In genomic region chr2:190358655-190359448, GRCh38 we compare ENCODE assay signal across 8 cellular contexts. TPM values are rescaled to one million over a fixed set of nuclear protein-coding genes. Genes with fewer than 3 reads are reported as not detected.
DNase-seq lines count a peak whose midpoint lies in the region; ATAC-seq, FAIRE-seq and TF ChIP-seq lines count a peak whose summit lies in the region.
"Not testable (repeated sequence)": the region's sequence is repeated elsewhere in the genome, so short reads cannot be mapped to it uniquely, and the experiment has no call there.

No MANE protein-coding gene starts in this region.

- H3K4me1 Mint-ChIP-seq in activated T-cell treated with anti-CD3 and anti-CD28 coated beads, Interleukin-2, amount 50 U/mL, for 4 hours (ENCODE audit: low read depth), result peaks cover 28% of the 10 kb centered on the region
- peaks cover 30% of the 10 kb centered on the region for H3K4me1 Mint-ChIP-seq in glutamatergic neuron (ENCODE audit: low read depth, unreplicated experiment)
- H3K4me1 Mint-ChIP-seq in naive thymus-derived CD4-positive, alpha-beta T cell, result peaks cover 10 to 39% (median 26%) of the 10 kb centered on the region in 7 donors
- peaks cover 9 to 19% of the 10 kb centered on the region in 2 donors for H3K4me1 Mint-ChIP-seq in stimulated activated naive B cell treated with anti-CD40 and anti-IgM and Interleukin-4, amounts not matched to agents 10 μg/mL and 1 μg/mL and 100 μg/mL, for 72 hours

- not testable (repeated sequence) for H3K27me3 Mint-ChIP-seq in activated T-cell treated with anti-CD3 and anti-CD28 coated beads, Interleukin-2, amount 50 U/mL, for 4 hours (ENCODE audit: low read depth); glutamatergic neuron (ENCODE audit: unreplicated experiment); naive thymus-derived CD4-positive, alpha-beta T cell; stimulated activated naive B cell treated with anti-CD40 and anti-IgM and Interleukin-4, amounts not matched to agents 10 μg/mL and 1 μg/mL and 100 μg/mL, for 72 hours

- FAIRE-seq in GM19239 (lab: Jason Lieb, UNC), result peak; percentile 51

- intact Hi-C loops in mammary epithelial cell (cut with micrococcal nuclease), result loop anchor here (2.0 kb wide), 1 partner anchor 16 kb away; the partner anchor contains the start of gene INPP1
- intact Hi-C loops in naive thymus-derived CD4-positive, alpha-beta T cell (cut with micrococcal nuclease), result loop anchor here in 1 of 2 donors (2.0 to 5.0 kb wide), 2 partner anchors 14 to 272 kb away; no protein-coding TSS in a partner anchor
- intact Hi-C loops in vagina (cut with DNase I), result not testable (repeated sequence)

- not testable (repeated sequence) for H3K36me3 ChIP-seq in mammary epithelial cell (ENCODE audit: insufficient read depth, low read length); naive thymus-derived CD4-positive, alpha-beta T cell (ENCODE audit: control insufficient read depth in 2 of 3, insufficient read depth in 3 of 3, low read length in 3 of 3); vagina

- not testable (repeated sequence) for H3K27me3 ChIP-seq in mammary epithelial cell (ENCODE audit: insufficient read depth, low read length); naive thymus-derived CD4-positive, alpha-beta T cell (ENCODE audit: control insufficient read depth in 2 of 2, insufficient read depth in 2 of 2, low read length in 2 of 2); vagina

- not testable (repeated sequence) for TF ChIP-seq POLR2A in vagina (IDR thresholded peaks at IDR 0.05)

- ATAC-seq in activated T-cell treated with anti-CD3 and anti-CD28 coated beads, Interleukin-2, amount 50 U/mL, for 4 hours; naive thymus-derived CD4-positive, alpha-beta T cell; stimulated activated naive B cell treated with anti-CD40 and anti-IgM and Interleukin-4, amounts not matched to agents 10 μg/mL and 1 μg/mL and 100 μg/mL, for 72 hours (replicated peaks): not testable (repeated sequence)

- TF ChIP-seq CTCF in RWPE1 (conservative IDR thresholded peaks at IDR 0.05; ENCODE audit: low read depth); mammary epithelial cell (conservative IDR thresholded peaks at IDR 0.05 in 1 of 2, IDR thresholded peaks at IDR 0.05 in 1 of 2; ENCODE audit: extremely low read depth in 1 of 2, insufficient read depth in 1 of 2, low read depth in 1 of 2, low read length in 2 of 2); glutamatergic neuron (IDR thresholded peaks at IDR 0.05; ENCODE audit: partially characterized antibody, unreplicated experiment); vagina (IDR thresholded peaks at IDR 0.05): not testable (repeated sequence)

- not testable (repeated sequence) for H3K9me3 ChIP-seq in mammary epithelial cell (replicated peaks; ENCODE audit: insufficient read depth, low read length); naive thymus-derived CD4-positive, alpha-beta T cell (ENCODE audit: control insufficient read depth in 2 of 3, low read length in 3 of 3); vagina

- H3K4me1 ChIP-seq in mammary epithelial cell (ENCODE audit: insufficient read depth, low read length), result peaks cover 56% of the 10 kb centered on the region
- H3K4me1 ChIP-seq in naive thymus-derived CD4-positive, alpha-beta T cell (ENCODE audit: control insufficient read depth in 2 of 2, insufficient read depth in 2 of 2, low read length in 2 of 2), result not testable (repeated sequence)
- H3K4me1 ChIP-seq in vagina, result peaks cover 65% of the 10 kb centered on the region

- in situ Hi-C loops in mammary epithelial cell (cut with MboI; ENCODE audit: low sequenced_read_pairs in 2 of 2), result not testable (repeated sequence)

- H3K27ac ChIP-seq in RWPE1 (peak overlapping the region; percentile 89), mammary epithelial cell (ENCODE audit: insufficient read depth, low read depth, low read length) (peak overlapping the region; percentile 73), vagina (peak overlapping the region; percentile 58)
- not testable (repeated sequence) for H3K27ac ChIP-seq in naive thymus-derived CD4-positive, alpha-beta T cell (ENCODE audit: low read depth, low read length)

- CTCF ChIA-PET in RWPE1 (lab: Yijun Ruan, JAX), result interaction anchor here (0.6 kb wide), 2 partner anchors 9 to 568 kb away, joined by 3 to 7 read pairs; no protein-coding TSS in a partner anchor
- CTCF ChIA-PET in mammary epithelial cell (lab: Charles Lee; ENCODE audit: low non-redundant PET), result not testable (repeated sequence)
- CTCF ChIA-PET in naive thymus-derived CD4-positive, alpha-beta T cell (lab: Charles Lee), result interaction anchor here (0.6 to 1.2 kb wide), 5 partner anchors 9 to 230 kb away, joined by 3 to 5 read pairs (median 3); no protein-coding TSS in a partner anchor

- not testable (repeated sequence) for DNase-seq in GM19239 (ENCODE audit: insufficient read length, low spot score); activated T-cell treated with anti-CD3 and anti-CD28 coated beads, Interleukin-2, amount 50 U/mL, for 4 hours; glutamatergic neuron; naive thymus-derived CD4-positive, alpha-beta T cell; stimulated activated naive B cell treated with anti-CD40 and anti-IgM and Interleukin-4, amounts not matched to agents 10 μg/mL and 1 μg/mL and 100 μg/mL, for 72 hours; vagina (ENCODE audit: extremely low spot score in 2 of 2)
- DNase-seq in RWPE1 (ENCODE audit: low spot score) (peak; percentile 69), mammary epithelial cell (peak; percentile 98)

- not testable (repeated sequence) for H2AFZ ChIP-seq in mammary epithelial cell (ENCODE audit: low read depth, low read length)

- H4K20me1 ChIP-seq in mammary epithelial cell (ENCODE audit: insufficient read depth, low read length), result not testable (repeated sequence)

- H3K4me2 ChIP-seq in mammary epithelial cell (ENCODE audit: insufficient read depth, low read depth, low read length), result peak overlapping the region; percentile 61

- not testable (repeated sequence) for H3K4me3 ChIP-seq in mammary epithelial cell (replicated peaks in 1 of 3; ENCODE audit: insufficient read depth in 1 of 3, low read depth in 2 of 3, low read length in 3 of 3); naive thymus-derived CD4-positive, alpha-beta T cell (ENCODE audit: low read length); vagina

- H3K9me3 Mint-ChIP-seq in activated T-cell treated with anti-CD3 and anti-CD28 coated beads, Interleukin-2, amount 50 U/mL, for 4 hours; glutamatergic neuron (ENCODE audit: unreplicated experiment); naive thymus-derived CD4-positive, alpha-beta T cell; stimulated activated naive B cell treated with anti-CD40 and anti-IgM and Interleukin-4, amounts not matched to agents 10 μg/mL and 1 μg/mL and 100 μg/mL, for 72 hours: not testable (repeated sequence)

- not testable (repeated sequence) for BruUV-seq in mammary epithelial cell (replicated peaks; lab: Mats Ljungman, UMichigan)

- peak overlapping the region; percentile 23 for H3K4me3 Mint-ChIP-seq in activated T-cell treated with anti-CD3 and anti-CD28 coated beads, Interleukin-2, amount 50 U/mL, for 4 hours
- not testable (repeated sequence) for H3K4me3 Mint-ChIP-seq in glutamatergic neuron (ENCODE audit: unreplicated experiment)
- H3K4me3 Mint-ChIP-seq in naive thymus-derived CD4-positive, alpha-beta T cell, result peak overlapping the region in 8 of 10 donors; percentile 42 to 99 (median 93)
- peak overlapping the region in 1 of 2 donors; percentile 6 for H3K4me3 Mint-ChIP-seq in stimulated activated naive B cell treated with anti-CD40 and anti-IgM and Interleukin-4, amounts not matched to agents 10 μg/mL and 1 μg/mL and 100 μg/mL, for 72 hours

- dilution Hi-C loops in mammary epithelial cell (cut with HindIII; ENCODE audit: low sequenced_read_pairs), result not testable (repeated sequence)

- POLR2A ChIA-PET in RWPE1 (lab: Yijun Ruan, JAX; ENCODE audit: low non-redundant PET), result interaction anchor here (0.7 kb wide), 1 partner anchor 39 kb away, joined by 3 read pairs; the partner anchor contains the start of gene HIBCH
- POLR2A ChIA-PET in naive thymus-derived CD4-positive, alpha-beta T cell (lab: Charles Lee), result interaction anchor here (0.6 to 1.6 kb wide), 4 partner anchors 9 to 927 kb away, joined by 3 to 5 read pairs (median 3); no protein-coding TSS in a partner anchor

- not testable (repeated sequence) for H3K36me3 Mint-ChIP-seq in activated T-cell treated with anti-CD3 and anti-CD28 coated beads, Interleukin-2, amount 50 U/mL, for 4 hours (ENCODE audit: insufficient read depth); glutamatergic neuron (ENCODE audit: unreplicated experiment); naive thymus-derived CD4-positive, alpha-beta T cell; stimulated activated naive B cell treated with anti-CD40 and anti-IgM and Interleukin-4, amounts not matched to agents 10 μg/mL and 1 μg/mL and 100 μg/mL, for 72 hours

- H3K27ac Mint-ChIP-seq in glutamatergic neuron (ENCODE audit: unreplicated experiment), result peak overlapping the region; percentile 77
- peak overlapping the region in 8 of 9 donors; percentile 55 to 97 (median 93) for H3K27ac Mint-ChIP-seq in naive thymus-derived CD4-positive, alpha-beta T cell
- peak overlapping the region; percentile 47 for H3K27ac Mint-ChIP-seq in stimulated activated naive B cell treated with anti-CD40 and anti-IgM and Interleukin-4, amounts not matched to agents 10 μg/mL and 1 μg/mL and 100 μg/mL, for 72 hours

- H3K9ac ChIP-seq in mammary epithelial cell (ENCODE audit: insufficient read depth, low read length), result peak overlapping the region; percentile 47

- H3K79me2 ChIP-seq in mammary epithelial cell (ENCODE audit: insufficient read depth, low read length), result peaks cover 21% of the 10 kb centered on the region

- WGBS in mammary epithelial cell (ENCODE audit: low coverage, missing lambda C conversion rate), result 55% methylated on average over 8 of the region's 8 CpGs

RNA-seq across cellular contexts. Expression of gene INPP1, which starts 15.5 kb away (rescaled TPM):
- 1 to 10 TPM; 3.6 to 4.3 (median 3.6) TPM for total RNA-seq in activated T-cell treated with anti-CD3 and anti-CD28 coated beads, Interleukin-2, amount 50 U/mL, for 4 hours
- total RNA-seq in mammary epithelial cell (10 to 100 TPM; 13.0 to 23.8 TPM), glutamatergic neuron (ENCODE audit: unreplicated experiment) (41.7 TPM), vagina (20.4 TPM)
- polyA plus RNA-seq in mammary epithelial cell, result 10.4 TPM
- polyA minus RNA-seq in mammary epithelial cell, result 9.4 TPM
- total RNA-seq in naive thymus-derived CD4-positive, alpha-beta T cell, result 1 to 10 TPM; 1.6 to 6.7 (median 2.5) TPM
- polyA plus RNA-seq in naive thymus-derived CD4-positive, alpha-beta T cell, result 1 to 10 TPM; 1.2 to 2.0 TPM

RNA-seq across cellular contexts. Expression of gene HIBCH, which starts 39.2 kb away (rescaled TPM):
- 10 to 100 TPM; 17.6 to 28.2 (median 23.1) TPM for total RNA-seq in activated T-cell treated with anti-CD3 and anti-CD28 coated beads, Interleukin-2, amount 50 U/mL, for 4 hours
- total RNA-seq in mammary epithelial cell, result 10 to 100 TPM; 17.0 to 20.5 TPM
- 7.7 TPM for polyA plus RNA-seq in mammary epithelial cell
- 4.7 TPM for polyA minus RNA-seq in mammary epithelial cell
- 22.0 TPM for total RNA-seq in glutamatergic neuron (ENCODE audit: unreplicated experiment)
- 10 to 100 TPM; 11.3 to 25.0 (median 21.6) TPM for total RNA-seq in naive thymus-derived CD4-positive, alpha-beta T cell
- polyA plus RNA-seq in naive thymus-derived CD4-positive, alpha-beta T cell, result 10 to 100 TPM; 23.9 to 25.1 TPM
- 25.0 TPM for total RNA-seq in vagina

RNA-seq across cellular contexts. Expression of gene MFSD6, which starts 49.3 kb away (rescaled TPM):
- total RNA-seq in activated T-cell treated with anti-CD3 and anti-CD28 coated beads, Interleukin-2, amount 50 U/mL, for 4 hours, result 10 to 100 TPM; 38.2 to 42.1 (median 41.0) TPM
- total RNA-seq in mammary epithelial cell, result 10 to 100 TPM; 33.7 to 71.7 TPM
- 21.2 TPM for polyA plus RNA-seq in mammary epithelial cell
- polyA minus RNA-seq in mammary epithelial cell, result 34.0 TPM
- 31.0 TPM for total RNA-seq in glutamatergic neuron (ENCODE audit: unreplicated experiment)
- total RNA-seq in naive thymus-derived CD4-positive, alpha-beta T cell, result 10 to 100 TPM; 35.8 to 49.3 (median 44.7) TPM
- polyA plus RNA-seq in naive thymus-derived CD4-positive, alpha-beta T cell, result 10 to 100 TPM; 16.5 to 19.7 TPM
- total RNA-seq in vagina, result 84.7 TPM
